ENCODE assay signal across 32 cellular contexts in genomic region chr6:133474516-133474915, GRCh38.
"Had no signal": no experiment of that assay in that cellular context is flagged by ENCODE, and none has a peak within 500 bp of the region (broad histone marks: within the 10 kb centered on the region; RNA-seq: fewer than 3 reads in every experiment).

No MANE protein-coding gene starts in this region.

- H3K4me3 ChIP-seq: MG63 had no signal

- H3K27me3 ChIP-seq: MG63 had no signal

- DNase-seq: Karpas-422, Kasumi-1, MG63, MM.1S, MV-4-11, NCI-H1048, NCI-H1092, NCI-H1092 treated with DMSO at 0.1 percent for 48 hours, NCI-H1105, NCI-H1105 treated with DMSO at 0.1 percent for 48 hours, NCI-H1417, NCI-H1417 treated with DMSO at 0.1 percent for 48 hours, NCI-H1436, NCI-H1436 treated with DMSO at 0.1 percent for 48 hours, NCI-H146, NCI-H1694, NCI-H1694 treated with DMSO at 0.1 percent for 48 hours, NCI-H187, NCI-H187 treated with DMSO at 0.1 percent for 48 hours, NCI-H1930, NCI-H2029, NCI-H2029 treated with DMSO at 0.1 percent for 48 hours, NCI-H2081, NCI-H2081 treated with DMSO at 0.1 percent for 48 hours, NCI-H2107, NCI-H2171, NCI-H2227 treated with DMSO at 0.1 percent for 48 hours, NCI-H345, NCI-H446, NCI-H446 treated with DMSO at 0.1 percent for 48 hours, NCI-H510A, NCI-H510A treated with DMSO at 0.1 percent for 48 hours had no signal
